2 cellular contexts compared by ENCODE assay signal in genomic region chr15:95837605-95838004, GRCh38.
TF ChIP-seq lines count a peak whose summit lies in the region.

No MANE protein-coding gene starts in this region.

TF ChIP-seq in A549, 52 proteins besides CTCF, POLR2A, EP300 and RAD21 (continued from another document):
- no peak for TF ChIP-seq BCL3 (IDR thresholded peaks at IDR 0.05)
- TF ChIP-seq SMC3 (IDR thresholded peaks at IDR 0.05), result no peak
- TF ChIP-seq FOXS1 (CRISPR knock-in tag; IDR thresholded peaks at IDR 0.05), result no peak
- no peak for TF ChIP-seq TP53 (CRISPR knock-in tag; IDR thresholded peaks at IDR 0.05)
- TF ChIP-seq MAFK (IDR thresholded peaks at IDR 0.05; ENCODE audit: partially characterized antibody), result no peak
- TF ChIP-seq EHMT2 (IDR thresholded peaks at IDR 0.05; ENCODE audit: low read depth), result no peak
- no peak for TF ChIP-seq JUN (IDR thresholded peaks at IDR 0.05)
- no peak for TF ChIP-seq HMGXB4 (CRISPR knock-in tag; IDR thresholded peaks at IDR 0.05; ENCODE audit: borderline replicate concordance)
- TF ChIP-seq HEYL (CRISPR knock-in tag; IDR thresholded peaks at IDR 0.05), result no peak
- no peak for TF ChIP-seq FOSB (CRISPR knock-in tag; IDR thresholded peaks at IDR 0.05)
- no peak for TF ChIP-seq ATOH8 (CRISPR knock-in tag; IDR thresholded peaks at IDR 0.05; ENCODE audit: low read depth)
- no peak for TF ChIP-seq USF2 (IDR thresholded peaks at IDR 0.05)
- TF ChIP-seq RCOR1 (IDR thresholded peaks at IDR 0.05; ENCODE audit: low read depth, low read length), result no peak
- no peak for TF ChIP-seq KDM1A (IDR thresholded peaks at IDR 0.05; ENCODE audit: low read depth)
- no peak for TF ChIP-seq FOSL2 (IDR thresholded peaks at IDR 0.05)
- TF ChIP-seq FOSL2 (CRISPR knock-in tag; IDR thresholded peaks at IDR 0.05), result no peak
- no peak for TF ChIP-seq CBX8 (IDR thresholded peaks at IDR 0.05)
- TF ChIP-seq EHF (CRISPR knock-in tag; IDR thresholded peaks at IDR 0.05), result no peak

TF ChIP-seq in IMR-90, 13 proteins besides CTCF, POLR2A, EP300 and RAD21 (continued from another document):
- no peak for TF ChIP-seq ELK1 (IDR thresholded peaks at IDR 0.05; ENCODE audit: borderline replicate concordance, low read depth, low read length)
- no peak for TF ChIP-seq SMC3 (IDR thresholded peaks at IDR 0.05; ENCODE audit: low read depth, low read length)
- no peak for TF ChIP-seq RFX5 (IDR thresholded peaks at IDR 0.05; ENCODE audit: low read depth, low read length)
- no peak for TF ChIP-seq RCOR1 (IDR thresholded peaks at IDR 0.05; ENCODE audit: insufficient replicate concordance, low read length)
- no peak for TF ChIP-seq CHD1 (IDR thresholded peaks at IDR 0.05; ENCODE audit: low read depth, low read length)
- no peak for TF ChIP-seq NFE2L2 (IDR thresholded peaks at IDR 0.05; ENCODE audit: low read depth, low read length)
- no peak for TF ChIP-seq MAZ (IDR thresholded peaks at IDR 0.05; ENCODE audit: borderline replicate concordance, low read depth, low read length)
- no peak for TF ChIP-seq FOS (IDR thresholded peaks at IDR 0.05; ENCODE audit: low read depth, low read length)
- no peak for TF ChIP-seq MXI1 (IDR thresholded peaks at IDR 0.05; ENCODE audit: borderline replicate concordance, low read depth, low read length)
TF ChIP-seq in IMR-90: peak in this region for 0.
